In genomic region chr4:124484940-124485339, GRCh38 we compare ENCODE assay signal across 9 cellular contexts.
"Had no signal": no experiment of that assay in that cellular context is flagged by ENCODE, and none has a peak within 500 bp of the region (broad histone marks: within the 10 kb centered on the region; RNA-seq: fewer than 3 reads in every experiment).

No MANE protein-coding gene starts in this region.

- H3K36me3 Mint-ChIP-seq: IgD-negative memory B cell had no signal

- H3K4me3 ChIP-seq: GM23248, HAP-1 had no signal

- H3K27me3 Mint-ChIP-seq: IgD-negative memory B cell had no signal

- H3K9me3 Mint-ChIP-seq: HFFc6 had no signal

- H3K4me3 Mint-ChIP-seq: HFFc6, IgD-negative memory B cell had no signal

- H3K27ac Mint-ChIP-seq: HFFc6, IgD-negative memory B cell had no signal

- DNase-seq: GM23248, GOT3, H7, HFFc6, KBM-7 had no signal

- H3K4me1 Mint-ChIP-seq: IgD-negative memory B cell had no signal

- ATAC-seq: HCT116, HepG2 had no signal
